ENCODE assay signal across 8 cellular contexts in genomic region chr2:97662895-97663625, GRCh38. TPM values are rescaled to one million over a fixed set of nuclear protein-coding genes. Genes with fewer than 3 reads are reported as not detected.
A peak's percentile ranks its signal among the peaks of the same experiment; 100 is the strongest.
DNase-seq lines count a peak whose midpoint lies in the region; ATAC-seq, FAIRE-seq and TF ChIP-seq lines count a peak whose summit lies in the region.

No MANE protein-coding gene starts in this region.

- FAIRE-seq in GM19239 (lab: Jason Lieb, UNC), result peak; percentile 84

- no peaks in the 10 kb centered on the region for H3K9me2 ChIP-seq in PC-3 (replicated peaks; ENCODE audit: low read length)

- H3F3A ChIP-seq in PC-3 (ENCODE audit: low read length, unreplicated experiment), result peaks cover 4% of the 10 kb centered on the region

- peak overlapping the region; percentile 96 for H3K4me2 ChIP-seq in PC-3 (ENCODE audit: low read length)

- peak overlapping the region; percentile 96 for H3K27ac Mint-ChIP-seq in activated T-cell treated with anti-CD3 and anti-CD28 coated beads, Interleukin-2, amount 50 U/mL, for 72 hours
- H3K27ac Mint-ChIP-seq in naive B cell, result peak overlapping the region; percentile 83 to 97 (median 94)
- H3K27ac Mint-ChIP-seq in stimulated activated effector memory CD8-positive, alpha-beta T cell treated with anti-CD3 and anti-CD28 coated beads, Interleukin-12 subunit alpha, Interleukin-12 subunit beta, amount 100 ng/mL, for 72 hours, result peak overlapping the region; percentile 97

- H3K4me1 ChIP-seq in PC-3 (ENCODE audit: insufficient read depth, low read length) (peaks cover 24% of the 10 kb centered on the region), esophagus squamous epithelium (peaks cover 19 to 39% (median 27%) of the 10 kb centered on the region in 3 donors)

- intact Hi-C loops in PC-3 (cut with micrococcal nuclease), result no loop called here
- intact Hi-C loops in esophagus squamous epithelium (cut with DNase I), result no loop called here

- H3K27ac ChIP-seq in C4-2B (peak overlapping the region; percentile 93), PC-3 (ENCODE audit: low read length) (peak overlapping the region; percentile 77), esophagus squamous epithelium (peak overlapping the region; percentile 95 to 100 (median 98))

- H3K36me3 ChIP-seq in PC-3 (ENCODE audit: low read depth, low read length), result peaks cover under 1% of the 10 kb centered on the region
- peaks cover 9 to 33% (median 10%) of the 10 kb centered on the region in 3 donors for H3K36me3 ChIP-seq in esophagus squamous epithelium

- H3K4me3 Mint-ChIP-seq in activated T-cell treated with anti-CD3 and anti-CD28 coated beads, Interleukin-2, amount 50 U/mL, for 72 hours, result peak overlapping the region; percentile 91 to 94
- peak overlapping the region; percentile 88 to 98 (median 94) for H3K4me3 Mint-ChIP-seq in naive B cell
- H3K4me3 Mint-ChIP-seq in stimulated activated effector memory CD8-positive, alpha-beta T cell treated with anti-CD3 and anti-CD28 coated beads, Interleukin-12 subunit alpha, Interleukin-12 subunit beta, amount 100 ng/mL, for 72 hours, result peak overlapping the region; percentile 92

- peaks cover 34% of the 10 kb centered on the region for H3K4me1 Mint-ChIP-seq in activated T-cell treated with anti-CD3 and anti-CD28 coated beads, Interleukin-2, amount 50 U/mL, for 72 hours (ENCODE audit: low read depth)
- peaks cover 24 to 43% (median 30%) of the 10 kb centered on the region in 3 donors for H3K4me1 Mint-ChIP-seq in naive B cell
- peaks cover 43% of the 10 kb centered on the region for H3K4me1 Mint-ChIP-seq in stimulated activated effector memory CD8-positive, alpha-beta T cell treated with anti-CD3 and anti-CD28 coated beads, Interleukin-12 subunit alpha, Interleukin-12 subunit beta, amount 100 ng/mL, for 72 hours

- no peak for TF ChIP-seq CTCF in C4-2B (conservative IDR thresholded peaks at IDR 0.05)
- no peak for TF ChIP-seq CTCF in PC-3 (conservative IDR thresholded peaks at IDR 0.05; ENCODE audit: low read depth, low read length)
- TF ChIP-seq CTCF in esophagus squamous epithelium (IDR thresholded peaks at IDR 0.05), result peak in 1 of 6 experiments; percentile 4

- CTCF ChIA-PET in PC-3 (lab: Charles Lee), result interaction anchor here (0.6 to 0.9 kb wide), 2 partner anchors 17 to 73 kb away, joined by 3 read pairs; partner anchors contain the start of gene COX5B

- DNase-seq in GM19239 (ENCODE audit: insufficient read length, low spot score) (peak; percentile 69), PC-3 (peak; percentile 84), esophagus squamous epithelium (lab: John Stamatoyannopoulos, UW) (no peak), naive B cell (peak; percentile 63)
- DNase-seq in activated T-cell treated with anti-CD3 and anti-CD28 coated beads, Interleukin-2, amount 50 U/mL, for 72 hours, result peak; percentile 86 to 91
- DNase-seq in stimulated activated effector memory CD8-positive, alpha-beta T cell treated with anti-CD3 and anti-CD28 coated beads, Interleukin-12 subunit alpha, Interleukin-12 subunit beta, amount 100 ng/mL, for 72 hours (ENCODE audit: low spot score in 2 of 2), result peak; percentile 59 to 89

- peak overlapping the region; percentile 81 for H3K4me3 ChIP-seq in PC-3 (ENCODE audit: low read length)
- peak overlapping the region; percentile 56 to 94 (median 84) for H3K4me3 ChIP-seq in esophagus squamous epithelium

- WGBS in esophagus squamous epithelium, 2 donors, result 0 to 2% methylated on average over 5 to 13 of the region's 24 CpGs

- H2AFZ ChIP-seq in PC-3 (ENCODE audit: low read length), result peak overlapping the region; percentile 62

- no peaks in the 10 kb centered on the region for H3K27me3 Mint-ChIP-seq in activated T-cell treated with anti-CD3 and anti-CD28 coated beads, Interleukin-2, amount 50 U/mL, for 72 hours (ENCODE audit: low read depth)
- no peaks in the 10 kb centered on the region for H3K27me3 Mint-ChIP-seq in naive B cell

- peaks cover 35% of the 10 kb centered on the region for H3K79me2 ChIP-seq in PC-3 (ENCODE audit: low read length)

- H3K9me3 Mint-ChIP-seq in activated T-cell treated with anti-CD3 and anti-CD28 coated beads, Interleukin-2, amount 50 U/mL, for 72 hours, result no peaks in the 10 kb centered on the region
- H3K9me3 Mint-ChIP-seq in naive B cell, result no peaks in the 10 kb centered on the region
- H3K9me3 Mint-ChIP-seq in stimulated activated effector memory CD8-positive, alpha-beta T cell treated with anti-CD3 and anti-CD28 coated beads, Interleukin-12 subunit alpha, Interleukin-12 subunit beta, amount 100 ng/mL, for 72 hours, result no peaks in the 10 kb centered on the region

- TF ChIP-seq POLR2A in esophagus squamous epithelium (IDR thresholded peaks at IDR 0.05), result no peak

- H3K9me3 ChIP-seq in PC-3 (ENCODE audit: low read length) (no peaks in the 10 kb centered on the region), esophagus squamous epithelium (no peaks in the 10 kb centered on the region)

- POLR2A ChIA-PET in PC-3 (lab: Charles Lee; ENCODE audit: unreplicated experiment), result interaction anchor here (1.3 kb wide), 1 partner anchor 17 kb away, joined by 12 read pairs; the partner anchor contains the start of gene COX5B

- TSS peak; percentile 60 for BruUV-seq in PC-3 (replicated peaks; lab: Mats Ljungman, UMichigan)

- H4K20me1 ChIP-seq in PC-3 (ENCODE audit: low read length), result 0 out of 2 replicates have a peak, but pooled peaks cover 8% of the 10 kb centered on the region

- H3K36me3 Mint-ChIP-seq in activated T-cell treated with anti-CD3 and anti-CD28 coated beads, Interleukin-2, amount 50 U/mL, for 72 hours (ENCODE audit: insufficient read depth in 2 of 2), result peaks cover 3 to 17% of the 10 kb centered on the region in 2 donors
- peaks cover 0 to 6% of the 10 kb centered on the region in 2 donors for H3K36me3 Mint-ChIP-seq in naive B cell
- peaks cover 68% of the 10 kb centered on the region for H3K36me3 Mint-ChIP-seq in stimulated activated effector memory CD8-positive, alpha-beta T cell treated with anti-CD3 and anti-CD28 coated beads, Interleukin-12 subunit alpha, Interleukin-12 subunit beta, amount 100 ng/mL, for 72 hours

- peak overlapping the region; percentile 80 for H3K9ac ChIP-seq in PC-3 (ENCODE audit: low read length)

- ATAC-seq in HG03432 (IDR thresholded peaks at IDR 0.05; ENCODE audit: unreplicated experiment), result peak; percentile 52
- ATAC-seq in PC-3, result peak; percentile 45
- peak; percentile 75 to 76 for ATAC-seq in activated T-cell treated with anti-CD3 and anti-CD28 coated beads, Interleukin-2, amount 50 U/mL, for 72 hours (replicated peaks in 1 of 2)
- ATAC-seq in naive B cell (ENCODE audit: low read depth in 2 of 2), result peak; percentile 44 to 50
- ATAC-seq in stimulated activated effector memory CD8-positive, alpha-beta T cell treated with anti-CD3 and anti-CD28 coated beads, Interleukin-12 subunit alpha, Interleukin-12 subunit beta, amount 100 ng/mL, for 72 hours, result peak; percentile 85

- H3K27me3 ChIP-seq in PC-3 (ENCODE audit: low read length) (no peaks in the 10 kb centered on the region), esophagus squamous epithelium (no peaks in the 10 kb centered on the region)

RNA-seq across cellular contexts. Expression of gene ACTR1B, which starts 0.8 kb away (rescaled TPM):
- total RNA-seq in PC-3 (2014; rRNA removed) (27.0 and 31.1 TPM in 2 replicates), esophagus squamous epithelium (10 to 100 TPM; 29.3 to 57.8 (median 47.5) TPM)
- total RNA-seq in activated T-cell treated with anti-CD3 and anti-CD28 coated beads, Interleukin-2, amount 50 U/mL, for 72 hours, result 100 to 1,000 TPM; 123 to 129 TPM
- 10 to 100 TPM in 4 of 6 donors, 1 to 10 TPM in 2; 8.7 to 13.9 (median 10.8) TPM for polyA plus RNA-seq in naive B cell (ENCODE audit: low read depth in 6 of 6)

RNA-seq across cellular contexts. Expression of gene C2orf92, which starts 6.5 kb away (rescaled TPM):
- total RNA-seq in PC-3 (2014; rRNA removed), result 3.0 and 3.3 TPM in 2 replicates
- total RNA-seq in activated T-cell treated with anti-CD3 and anti-CD28 coated beads, Interleukin-2, amount 50 U/mL, for 72 hours, result 10 to 100 TPM; 15.2 to 18.0 TPM
- total RNA-seq in esophagus squamous epithelium, result 10 to 100 TPM in 1 of 4 donors, 1 to 10 TPM in 2, not detected in 1; 2.5 to 12.8 (median 2.5) TPM
- polyA plus RNA-seq in naive B cell (ENCODE audit: low read depth in 6 of 6), result 1 to 10 TPM in 2 of 6 donors, under 1 TPM in 1, not detected in 3; 0.60 to 2.5 (median 1.3) TPM

RNA-seq across cellular contexts. Expression of gene COX5B, which starts 17.2 kb away (rescaled TPM):
- total RNA-seq in PC-3 (2014; rRNA removed) (803 and 1,015 TPM in 2 replicates), esophagus squamous epithelium (100 to 1,000 TPM; 350 to 487 (median 415) TPM)
- 100 to 1,000 TPM; 175 to 181 TPM for total RNA-seq in activated T-cell treated with anti-CD3 and anti-CD28 coated beads, Interleukin-2, amount 50 U/mL, for 72 hours
- 100 to 1,000 TPM; 280 to 362 (median 320) TPM for polyA plus RNA-seq in naive B cell (ENCODE audit: low read depth in 6 of 6)

RNA-seq across cellular contexts. Expression of gene ZAP70, which starts 50.3 kb away (rescaled TPM):
- total RNA-seq in PC-3 (2014; rRNA removed) (not detected in 2 replicates), esophagus squamous epithelium (1 to 10 TPM; 2.2 to 7.8 (median 3.3) TPM)
- 100 to 1,000 TPM; 164 to 190 TPM for total RNA-seq in activated T-cell treated with anti-CD3 and anti-CD28 coated beads, Interleukin-2, amount 50 U/mL, for 72 hours
- 1 to 10 TPM; 1.6 to 3.6 (median 2.6) TPM for polyA plus RNA-seq in naive B cell (ENCODE audit: low read depth in 6 of 6)
